ENCODE assay signal across 2 cellular contexts in the genomic region with DNA sequence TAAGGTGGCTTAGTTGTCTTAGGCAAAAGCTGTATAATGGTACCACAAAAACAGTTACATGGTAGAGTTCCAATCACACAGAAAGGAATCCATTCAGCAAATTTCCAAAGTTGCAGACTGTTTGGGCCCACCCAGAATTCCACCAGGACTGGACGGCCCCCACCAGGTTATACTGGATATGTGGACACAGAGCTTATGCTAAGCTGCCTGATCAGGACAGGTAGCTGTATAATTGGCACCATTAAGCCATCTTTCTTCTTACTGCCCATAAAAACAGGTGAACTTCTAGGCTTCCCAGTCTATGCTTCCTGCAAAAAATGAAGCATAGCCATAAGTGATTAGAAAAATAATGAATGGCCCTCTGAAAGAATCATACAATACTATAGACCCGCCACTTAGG. TPM values are rescaled to one million over a fixed set of nuclear protein-coding genes. Genes with fewer than 3 reads are reported as not detected.
"Had no signal": no experiment of that assay in that cellular context is flagged by ENCODE, and none has a peak within 500 bp of the region (broad histone marks: within the 10 kb centered on the region; RNA-seq: fewer than 3 reads in every experiment).

No MANE protein-coding gene starts in this region.

RNA-seq across cellular contexts. Expression of gene SMIM33, which starts 59.3 kb away (rescaled TPM):
- total RNA-seq: activated B cell treated with CpG ODN at 0.5 μM for 24 hours, WTC11 had no signal
